In the genomic region with DNA sequence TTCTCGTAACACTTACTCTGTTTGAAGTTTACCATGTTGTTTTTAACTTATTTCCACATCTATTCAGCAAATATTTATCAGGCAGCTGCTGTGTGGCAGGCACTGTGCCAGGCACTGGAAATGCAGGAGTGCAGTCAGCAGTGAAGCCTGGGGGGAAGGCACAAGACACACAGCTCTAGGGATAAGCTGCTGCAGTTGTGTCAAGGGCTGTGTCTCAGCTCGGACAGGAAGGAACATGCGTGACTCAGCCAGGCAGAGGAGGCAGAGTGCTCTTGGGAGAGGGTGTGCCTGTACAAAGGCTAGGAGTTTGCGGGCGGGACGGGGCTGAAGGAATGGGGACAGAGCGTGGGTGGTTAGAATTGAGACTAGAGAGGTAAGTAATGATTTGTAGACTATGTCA, we compare ENCODE assay signal across 8 cellular contexts. TPM values are rescaled to one million over a fixed set of nuclear protein-coding genes. Genes with fewer than 3 reads are reported as not detected.
DNase-seq lines count a peak whose midpoint lies in the region; ATAC-seq and TF ChIP-seq lines count a peak whose summit lies in the region.

No MANE protein-coding gene starts in this region.

- peak overlapping the region in 2 of 3 donors; percentile 46 to 74 for H3K27ac Mint-ChIP-seq in IgD-negative memory B cell

- no peak overlapping the region for H3K4ac ChIP-seq in mesendoderm (ENCODE audit: low read depth, low read length)

- no peak overlapping the region for H3K56ac ChIP-seq in mesendoderm (ENCODE audit: low read length)

- peaks cover 10 to 18% (median 18%) of the 10 kb centered on the region in 3 donors for H3K4me1 Mint-ChIP-seq in IgD-negative memory B cell

- no peak overlapping the region for H2BK5ac ChIP-seq in mesendoderm (ENCODE audit: low read length)

- H3K79me2 ChIP-seq in mesendoderm (ENCODE audit: control insufficient read depth, insufficient read depth, low read length) = no peaks in the 10 kb centered on the region

- H3K4me2 ChIP-seq in mesendoderm (ENCODE audit: low read length) = no peak overlapping the region

- no peaks in the 10 kb centered on the region for H3K27me3 ChIP-seq in dorsolateral prefrontal cortex
- H3K27me3 ChIP-seq in mesendoderm (ENCODE audit: insufficient read depth, low read length, poor library complexity) = no peaks in the 10 kb centered on the region

- H3K9me3 Mint-ChIP-seq in IgD-negative memory B cell = no peaks in the 10 kb centered on the region

- H3K27me3 Mint-ChIP-seq in IgD-negative memory B cell = no peaks in the 10 kb centered on the region

- no peak overlapping the region for H2BK15ac ChIP-seq in mesendoderm (replicated peaks; ENCODE audit: low read depth)

- H2AK5ac ChIP-seq in mesendoderm (ENCODE audit: low read length) = no peak overlapping the region

- H4K5ac ChIP-seq in mesendoderm (ENCODE audit: low read length) = no peak overlapping the region

- H3K36me3 ChIP-seq in mesendoderm (ENCODE audit: control insufficient read depth, insufficient read depth, low read length) = peaks cover 1% of the 10 kb centered on the region

- H3K4me1 ChIP-seq in mesendoderm (ENCODE audit: control insufficient read depth, low read depth, low read length) = peaks cover 7% of the 10 kb centered on the region

- H3K27ac ChIP-seq in dorsolateral prefrontal cortex (peak overlapping the region in 52 of 59 donors; percentile 5 to 90 (median 48)), mesendoderm (ENCODE audit: low read depth, low read length) (no peak overlapping the region)

- no peaks in the 10 kb centered on the region for H3K79me1 ChIP-seq in mesendoderm (ENCODE audit: low read length)

- H3K36me3 Mint-ChIP-seq in IgD-negative memory B cell = peaks cover 6% of the 10 kb centered on the region

- H4K8ac ChIP-seq in mesendoderm (ENCODE audit: low read depth, low read length) = no peak overlapping the region

- no peak for TF ChIP-seq CTCF in dorsolateral prefrontal cortex (IDR thresholded peaks at IDR 0.05 in 54 of 56, conservative IDR thresholded peaks at IDR 0.05 in 2 of 56; ENCODE audit: low read depth in 1 of 56, partially characterized antibody in 56 of 56)

- no peak overlapping the region for H2BK120ac ChIP-seq in mesendoderm (ENCODE audit: low read depth, low read length)

- intact Hi-C loops in dorsolateral prefrontal cortex (cut with DNase I) = loop anchor here (5.0 to 10.0 kb wide), 3 partner anchors 141 to 426 kb away; partner anchors contain the start of gene MEF2A (in 1 of the 2)

- DNase-seq in A172 (ENCODE audit: low spot score) (peak; percentile 77), dorsolateral prefrontal cortex (peak in 2 of 10 donors; percentile 49 to 60), mesendoderm (peak; percentile 19), NCI-H69 (lab: John Stamatoyannopoulos, UW) (no peak)
- no peak for DNase-seq in effector CD8-positive, alpha-beta T cell (lab: John Stamatoyannopoulos, UW)
- no peak for DNase-seq in activated effector memory CD4-positive, alpha-beta T cell treated with Interleukin-2 at 50 U/mL for 16 hours

- no peak overlapping the region for H3K18ac ChIP-seq in mesendoderm (ENCODE audit: low read length)

- H3K23ac ChIP-seq in mesendoderm (ENCODE audit: low read length) = no peak overlapping the region

- H3K4me3 Mint-ChIP-seq in IgD-negative memory B cell = no peak overlapping the region

- no peak for ATAC-seq in GM21528 (IDR thresholded peaks at IDR 0.05; ENCODE audit: low FRiP score, unreplicated experiment)

- H3K9ac ChIP-seq in mesendoderm (ENCODE audit: low read length) = no peak overlapping the region

- no CpG with 5 or more reads among the region's 7 CpGs for WGBS in mesendoderm (ENCODE audit: extremely low coverage, insufficient coverage, low lambda C conversion rate)

- H3K4me3 ChIP-seq in dorsolateral prefrontal cortex (peak overlapping the region in 1 of 59 donors; percentile 3), mesendoderm (ENCODE audit: low read length) (no peak overlapping the region)

RNA-seq across cellular contexts. Expression of gene LYSMD4, which starts 24.7 kb away (rescaled TPM):
- total RNA-seq in A172 (2014; rRNA removed; shearing (Covaris generic)) = 5.7 and 5.8 TPM in 2 replicates
- polyA plus RNA-seq in IgD-negative memory B cell = 3.1 TPM
- 10 to 100 TPM; 13.4 to 39.6 (median 21.1) TPM for total RNA-seq in dorsolateral prefrontal cortex
- 8.6 TPM for polyA plus RNA-seq in mesendoderm (2013, experiment 1 of 2)
- polyA plus RNA-seq in mesendoderm (2013, experiment 2 of 2) = 9.6 TPM

Comparison
In these comparisons a context has a peak if more than half of its experiments do, and no peak if none do; other contexts are left out.
1. DNase-seq: peak in A172 (single experiment) and mesendoderm (single experiment); none in NCI-H69 (single experiment), effector CD8-positive, alpha-beta T cell (single experiment) and activated effector memory CD4-positive, alpha-beta T cell treated with Interleukin-2 at 50 U/mL for 16 hours (single experiment).